In genomic region chr7:2416659-2417058, GRCh38 we compare ENCODE assay signal across 1 cellular context.
TF ChIP-seq lines count a peak whose summit lies in the region.

No MANE protein-coding gene starts in this region.

TF ChIP-seq in H1, 55 proteins besides CTCF, POLR2A, EP300 and RAD21:
- TF ChIP-seq CBX5 (IDR thresholded peaks at IDR 0.05; ENCODE audit: low read depth, low read length) (no peak), POLR2AphosphoS5 (IDR thresholded peaks at IDR 0.05; ENCODE audit: low read depth, low read length) (no peak), RXRA (IDR thresholded peaks at IDR 0.05; ENCODE audit: insufficient read depth, low read depth, low read length) (no peak), PHF8 (conservative IDR thresholded peaks at IDR 0.05; ENCODE audit: low read depth, low read length) (no peak), RFX5 (IDR thresholded peaks at IDR 0.05; ENCODE audit: borderline replicate concordance, low read depth, low read length) (no peak), KDM4A (IDR thresholded peaks at IDR 0.05; ENCODE audit: low read depth, low read length, severe bottlenecking) (no peak), ZNF274 (IDR thresholded peaks at IDR 0.05; ENCODE audit: borderline replicate concordance, extremely low read depth, low read length) (no peak), JUND (IDR thresholded peaks at IDR 0.05; ENCODE audit: low read length) (no peak)
